In genomic region chr12:71538807-71539206, GRCh38 we compare ENCODE assay signal across 6 cellular contexts.
"Had no signal": no experiment of that assay in that cellular context is flagged by ENCODE, and none has a peak within 500 bp of the region (broad histone marks: within the 10 kb centered on the region; RNA-seq: fewer than 3 reads in every experiment).

No MANE protein-coding gene starts in this region.

- DNase-seq: IMR-90, KBM-7, KG1 had no signal

- ATAC-seq: HepG2, K562 had no signal

- H3K27ac ChIP-seq: HL-60 had no signal

- H3K4me3 ChIP-seq: K562 had no signal
